Comparison of ENCODE assay signal across 25 cellular contexts in the genomic region with DNA sequence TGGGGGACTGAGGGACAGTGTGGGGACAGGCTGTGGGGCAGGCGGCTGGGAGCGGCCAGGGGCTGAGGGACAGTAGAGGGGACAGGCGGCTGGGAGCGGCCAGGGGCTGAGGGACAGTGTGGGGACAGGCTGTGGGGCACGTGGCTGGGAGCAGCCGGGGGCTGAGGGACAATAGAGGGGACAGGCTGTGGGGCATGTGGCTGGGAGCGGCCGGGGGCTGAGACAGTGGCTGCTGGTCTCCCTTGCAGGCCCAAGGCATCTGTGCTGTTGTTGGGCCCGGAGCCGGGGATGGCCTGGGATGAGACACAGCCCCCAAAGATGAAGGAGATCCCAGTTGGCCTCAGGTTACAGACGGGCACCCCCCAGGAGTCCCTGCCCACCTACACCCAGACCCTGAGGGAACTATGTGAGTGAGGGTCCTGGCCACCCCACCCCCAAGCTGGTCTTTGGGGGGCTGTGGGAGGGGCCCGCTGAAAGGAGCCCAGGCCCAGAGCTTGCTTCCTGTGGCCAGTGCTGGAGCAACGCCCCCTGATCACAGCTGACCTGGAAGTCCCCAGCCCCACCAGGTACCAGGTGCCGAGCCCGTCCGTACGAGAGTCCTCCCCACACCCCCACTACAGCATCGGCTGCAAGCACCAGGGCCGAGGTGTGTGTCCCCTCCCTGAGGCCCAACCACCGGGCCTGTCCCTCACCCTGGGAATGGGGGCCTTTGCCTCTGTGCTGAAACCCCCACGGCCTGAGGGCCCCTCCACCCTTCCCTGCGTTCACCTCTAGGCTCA. TPM values are rescaled to one million over a fixed set of nuclear protein-coding genes. Genes with fewer than 3 reads are reported as not detected.
"Had no signal": no experiment of that assay in that cellular context is flagged by ENCODE, and none has a peak within 500 bp of the region (broad histone marks: within the 10 kb centered on the region; RNA-seq: fewer than 3 reads in every experiment).

No MANE protein-coding gene starts in this region.

- H3K27me3 ChIP-seq: foreskin keratinocyte, transverse colon had no signal

- H3K4me3 ChIP-seq: transverse colon had no signal

- H3K27me3 Mint-ChIP-seq: activated CD4-positive, alpha-beta T cell treated with anti-CD3 and anti-CD28 coated beads, Interleukin-2, amount 10 ng/mL, durations not matched to agents 7 days and 5 days; activated CD8-positive, alpha-beta memory T cell treated with anti-CD3 and anti-CD28 coated beads, Interleukin-2, amount 10 ng/mL, durations not matched to agents 7 days and 5 days; activated CD8-positive, alpha-beta T cell treated with anti-CD3 and anti-CD28 coated beads for 36 hours; progenitor cell of endocrine pancreas had no signal

- DNase-seq: activated CD4-positive, alpha-beta T cell treated with anti-CD3 and anti-CD28 coated beads, Interleukin-2, amount 10 ng/mL, durations not matched to agents 7 days and 5 days; activated CD4-positive, CD25-positive, alpha-beta regulatory T cell treated with anti-CD3 and anti-CD28 coated beads, Interleukin-2, amount 50 U/mL, for 72 hours; activated CD8-positive, alpha-beta memory T cell treated with anti-CD3 and anti-CD28 coated beads, Interleukin-2, amount 10 ng/mL, durations not matched to agents 7 days and 5 days; activated CD8-positive, alpha-beta T cell treated with anti-CD3 and anti-CD28 coated beads for 36 hours; activated gamma-delta T cell; activated naive CD4-positive, alpha-beta T cell treated with anti-CD3 and anti-CD28 coated beads, Interleukin-2, amount 50 U/mL, for 16 hours; aorta; effector CD4-positive, alpha-beta T cell; erythroblast; foreskin keratinocyte; hippocampal formation; left ventricle myocardium superior; mammary epithelial cell; stimulated activated CD4-positive, alpha-beta T cell treated with anti-CD3 and anti-CD28 coated beads, Interleukin-4, amount 100 ng/mL, for 24 hours; stimulated activated naive CD4-positive, alpha-beta T cell treated with Interleukin-2 at 50 U/mL for 16 hours; T-helper 1 cell; transverse colon had no signal

- H3K4me3 Mint-ChIP-seq: activated CD4-positive, alpha-beta T cell treated with anti-CD3 and anti-CD28 coated beads, Interleukin-2, amount 10 ng/mL, durations not matched to agents 7 days and 5 days; activated CD8-positive, alpha-beta memory T cell treated with anti-CD3 and anti-CD28 coated beads, Interleukin-2, amount 10 ng/mL, durations not matched to agents 7 days and 5 days; activated CD8-positive, alpha-beta T cell treated with anti-CD3 and anti-CD28 coated beads for 36 hours; activated T-helper 1 cell treated with anti-CD3 and anti-CD28 coated beads, Interleukin-12 subunit alpha, Interleukin-12 subunit beta, Interleukin-2, Interleukin-4 antibody, amounts not matched to agents 30 ng/mL and 10 ng/mL and 1 ng/mL, durations not matched to agents 14 hours and 24 hours and 36 hours had no signal

- H3K27ac ChIP-seq: foreskin keratinocyte, transverse colon, WERI-Rb-1 had no signal

- H3K9me3 Mint-ChIP-seq: activated CD4-positive, alpha-beta T cell treated with anti-CD3 and anti-CD28 coated beads, Interleukin-2, amount 10 ng/mL, durations not matched to agents 7 days and 5 days; activated CD8-positive, alpha-beta T cell treated with anti-CD3 and anti-CD28 coated beads for 36 hours; activated T-helper 1 cell treated with anti-CD3 and anti-CD28 coated beads, Interleukin-12 subunit alpha, Interleukin-12 subunit beta, Interleukin-2, Interleukin-4 antibody, amounts not matched to agents 30 ng/mL and 10 ng/mL and 1 ng/mL, durations not matched to agents 14 hours and 24 hours and 36 hours had no signal

- ATAC-seq: activated CD8-positive, alpha-beta memory T cell treated with anti-CD3 and anti-CD28 coated beads, Interleukin-2, amount 10 ng/mL, durations not matched to agents 7 days and 5 days; activated CD8-positive, alpha-beta T cell treated with anti-CD3 and anti-CD28 coated beads for 36 hours; left ventricle myocardium superior had no signal

- H3K27ac Mint-ChIP-seq: activated CD4-positive, alpha-beta T cell treated with anti-CD3 and anti-CD28 coated beads, Interleukin-2, amount 10 ng/mL, durations not matched to agents 7 days and 5 days; activated CD8-positive, alpha-beta memory T cell treated with anti-CD3 and anti-CD28 coated beads, Interleukin-2, amount 10 ng/mL, durations not matched to agents 7 days and 5 days; activated CD8-positive, alpha-beta T cell treated with anti-CD3 and anti-CD28 coated beads for 36 hours; activated T-helper 1 cell treated with anti-CD3 and anti-CD28 coated beads, Interleukin-12 subunit alpha, Interleukin-12 subunit beta, Interleukin-2, Interleukin-4 antibody, amounts not matched to agents 30 ng/mL and 10 ng/mL and 1 ng/mL, durations not matched to agents 14 hours and 24 hours and 36 hours; progenitor cell of endocrine pancreas had no signal

- H3K9me3 ChIP-seq: transverse colon had no signal

- H3K4me1 ChIP-seq: foreskin keratinocyte had no signal

RNA-seq across cellular contexts. Expression of a gene that starts 0.6 kb away (rescaled TPM):
- total RNA-seq: activated CD4-positive, alpha-beta T cell treated with anti-CD3 and anti-CD28 coated beads, Interleukin-2, amount 10 ng/mL, durations not matched to agents 7 days and 5 days; activated CD8-positive, alpha-beta memory T cell treated with anti-CD3 and anti-CD28 coated beads, Interleukin-2, amount 10 ng/mL, durations not matched to agents 7 days and 5 days; activated CD8-positive, alpha-beta T cell treated with anti-CD3 and anti-CD28 coated beads for 36 hours; aorta; cardiac septum; chondrocyte; foreskin keratinocyte; mammary epithelial cell; progenitor cell of endocrine pancreas; subcutaneous adipose tissue; transverse colon had no signal
- polyA plus RNA-seq: aorta, foreskin keratinocyte, mammary epithelial cell, neural cell had no signal

RNA-seq across cellular contexts. Expression of a gene that starts 21.0 kb away (rescaled TPM):
- total RNA-seq: activated CD4-positive, alpha-beta T cell treated with anti-CD3 and anti-CD28 coated beads, Interleukin-2, amount 10 ng/mL, durations not matched to agents 7 days and 5 days; activated CD8-positive, alpha-beta memory T cell treated with anti-CD3 and anti-CD28 coated beads, Interleukin-2, amount 10 ng/mL, durations not matched to agents 7 days and 5 days; activated CD8-positive, alpha-beta T cell treated with anti-CD3 and anti-CD28 coated beads for 36 hours; activated T-helper 1 cell treated with anti-CD3 and anti-CD28 coated beads, Interleukin-12 subunit alpha, Interleukin-12 subunit beta, Interleukin-2, Interleukin-4 antibody, amounts not matched to agents 30 ng/mL and 10 ng/mL and 1 ng/mL, durations not matched to agents 14 hours and 24 hours and 36 hours; aorta; cardiac septum; chondrocyte; foreskin keratinocyte; left ventricle myocardium superior; mammary epithelial cell; osteocyte; subcutaneous adipose tissue; transverse colon had no signal
- polyA plus RNA-seq: aorta, foreskin keratinocyte, mammary epithelial cell had no signal

RNA-seq across cellular contexts. Expression of a gene that starts 24.4 kb away (rescaled TPM):
- total RNA-seq: activated CD8-positive, alpha-beta memory T cell treated with anti-CD3 and anti-CD28 coated beads, Interleukin-2, amount 10 ng/mL, durations not matched to agents 7 days and 5 days; activated CD8-positive, alpha-beta T cell treated with anti-CD3 and anti-CD28 coated beads for 36 hours; aorta; cardiac septum; chondrocyte; foreskin keratinocyte; left ventricle myocardium superior; osteocyte; subcutaneous adipose tissue; transverse colon had no signal
- polyA plus RNA-seq: foreskin keratinocyte, neural cell had no signal
